In genomic region chr13:67186985-67187569, GRCh38 we compare ENCODE assay signal across 1 cellular context.
A peak's percentile ranks its signal among the peaks of the same experiment; 100 is the strongest.
TF ChIP-seq lines count a peak whose summit lies in the region.

No MANE protein-coding gene starts in this region.

TF ChIP-seq in A549, 52 proteins besides CTCF, POLR2A, EP300 and RAD21 (continued from another document):
- TF ChIP-seq BCL3 (IDR thresholded peaks at IDR 0.05) = 0 out of 3 replicates have a peak, but pooled peaks have one; percentile 19
- no peak for TF ChIP-seq FOSL2 (IDR thresholded peaks at IDR 0.05)
- TF ChIP-seq FOSL2 (CRISPR knock-in tag; IDR thresholded peaks at IDR 0.05) = peak; percentile 15; the same call in 1 of the 2 replicates
- TF ChIP-seq HMGXB4 (CRISPR knock-in tag; IDR thresholded peaks at IDR 0.05; ENCODE audit: borderline replicate concordance) = no peak
- no peak for TF ChIP-seq NFE2L2 (conservative IDR thresholded peaks at IDR 0.05; ENCODE audit: low read length)
